In the genomic region with DNA sequence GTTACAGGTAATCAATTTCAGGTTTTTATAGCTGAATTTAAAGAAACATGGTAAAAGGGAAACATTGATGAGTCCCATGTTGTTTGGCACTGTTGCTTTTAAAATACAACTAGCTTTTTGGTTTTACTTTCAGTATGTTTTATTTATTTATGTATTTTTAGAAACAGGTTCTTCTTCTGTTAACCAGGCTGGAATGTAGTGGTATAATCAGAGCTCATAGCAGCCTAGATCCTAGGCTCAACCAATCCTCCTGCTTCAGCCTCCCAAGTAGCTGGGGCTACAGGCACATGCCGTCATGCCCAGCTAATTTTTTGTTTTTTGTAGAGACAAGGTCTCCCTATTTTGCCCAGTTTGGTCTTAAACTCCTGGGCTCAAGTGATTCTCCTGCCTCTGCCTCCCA, we compare ENCODE assay signal across 17 cellular contexts.
"Had no signal": no experiment of that assay in that cellular context is flagged by ENCODE, and none has a peak within 500 bp of the region (broad histone marks: within the 10 kb centered on the region; RNA-seq: fewer than 3 reads in every experiment).

No MANE protein-coding gene starts in this region.

- H3K27me3 Mint-ChIP-seq: activated CD8-positive, alpha-beta T cell treated with anti-CD3 and anti-CD28 coated beads for 36 hours; activated naive CD8-positive, alpha-beta T cell treated with anti-CD3 and anti-CD28 coated beads for 36 hours had no signal

- H3K27me3 ChIP-seq: right lobe of liver, tibial artery, vagina had no signal

- H3K4me3 ChIP-seq: right lobe of liver, tibial artery, vagina had no signal

- FAIRE-seq: bronchial epithelial cell, kidney, TTC549 had no signal

- H3K27ac ChIP-seq: epithelial cell of prostate, right lobe of liver, vagina had no signal

- H3K4me1 Mint-ChIP-seq: activated naive CD8-positive, alpha-beta T cell treated with anti-CD3 and anti-CD28 coated beads for 36 hours; stimulated activated effector memory CD8-positive, alpha-beta T cell treated with anti-CD3 and anti-CD28 coated beads, Interleukin-12 subunit alpha, Interleukin-12 subunit beta, amount 100 ng/mL, for 72 hours; WTC11 had no signal

- DNase-seq: activated CD4-positive, alpha-beta T cell treated with anti-CD3 and anti-CD28 coated beads for 4 hours; activated CD8-positive, alpha-beta T cell treated with anti-CD3 and anti-CD28 coated beads for 36 hours; activated gamma-delta T cell treated with Interleukin-2 at 50 U/mL for 16 hours; activated naive CD8-positive, alpha-beta T cell treated with anti-CD3 and anti-CD28 coated beads for 36 hours; activated T-cell treated with anti-CD3 and anti-CD28 coated beads, Interleukin-2, amount 50 U/mL, for 48 hours; hippocampal formation; kidney; right lobe of liver; SW 1271; tibial artery had no signal

- H3K4me3 Mint-ChIP-seq: activated CD8-positive, alpha-beta T cell treated with anti-CD3 and anti-CD28 coated beads for 36 hours; activated naive CD8-positive, alpha-beta T cell treated with anti-CD3 and anti-CD28 coated beads for 36 hours; nephron; stimulated activated effector memory CD8-positive, alpha-beta T cell treated with anti-CD3 and anti-CD28 coated beads, Interleukin-12 subunit alpha, Interleukin-12 subunit beta, amount 100 ng/mL, for 72 hours; WTC11 had no signal

- H3K9me3 Mint-ChIP-seq: activated CD8-positive, alpha-beta T cell treated with anti-CD3 and anti-CD28 coated beads for 36 hours; activated naive CD8-positive, alpha-beta T cell treated with anti-CD3 and anti-CD28 coated beads for 36 hours; nephron; stimulated activated effector memory CD8-positive, alpha-beta T cell treated with anti-CD3 and anti-CD28 coated beads, Interleukin-12 subunit alpha, Interleukin-12 subunit beta, amount 100 ng/mL, for 72 hours; WTC11 had no signal

- H3K36me3 ChIP-seq: vagina had no signal

- H3K27ac Mint-ChIP-seq: activated CD8-positive, alpha-beta T cell treated with anti-CD3 and anti-CD28 coated beads for 36 hours; activated naive CD8-positive, alpha-beta T cell treated with anti-CD3 and anti-CD28 coated beads for 36 hours; nephron; stimulated activated effector memory CD8-positive, alpha-beta T cell treated with anti-CD3 and anti-CD28 coated beads, Interleukin-12 subunit alpha, Interleukin-12 subunit beta, amount 100 ng/mL, for 72 hours; WTC11 had no signal

- H3K4me1 ChIP-seq: right lobe of liver had no signal

- H3K36me3 Mint-ChIP-seq: activated naive CD8-positive, alpha-beta T cell treated with anti-CD3 and anti-CD28 coated beads for 36 hours; stimulated activated effector memory CD8-positive, alpha-beta T cell treated with anti-CD3 and anti-CD28 coated beads, Interleukin-12 subunit alpha, Interleukin-12 subunit beta, amount 100 ng/mL, for 72 hours had no signal

- H3K9me3 ChIP-seq: right lobe of liver, tibial artery, vagina had no signal

- ATAC-seq: activated CD8-positive, alpha-beta T cell treated with anti-CD3 and anti-CD28 coated beads for 36 hours; right lobe of liver; stimulated activated effector memory CD8-positive, alpha-beta T cell treated with anti-CD3 and anti-CD28 coated beads, Interleukin-12 subunit alpha, Interleukin-12 subunit beta, amount 100 ng/mL, for 72 hours; WTC11 had no signal
